ENCODE assay signal across 9 cellular contexts in the genomic region with DNA sequence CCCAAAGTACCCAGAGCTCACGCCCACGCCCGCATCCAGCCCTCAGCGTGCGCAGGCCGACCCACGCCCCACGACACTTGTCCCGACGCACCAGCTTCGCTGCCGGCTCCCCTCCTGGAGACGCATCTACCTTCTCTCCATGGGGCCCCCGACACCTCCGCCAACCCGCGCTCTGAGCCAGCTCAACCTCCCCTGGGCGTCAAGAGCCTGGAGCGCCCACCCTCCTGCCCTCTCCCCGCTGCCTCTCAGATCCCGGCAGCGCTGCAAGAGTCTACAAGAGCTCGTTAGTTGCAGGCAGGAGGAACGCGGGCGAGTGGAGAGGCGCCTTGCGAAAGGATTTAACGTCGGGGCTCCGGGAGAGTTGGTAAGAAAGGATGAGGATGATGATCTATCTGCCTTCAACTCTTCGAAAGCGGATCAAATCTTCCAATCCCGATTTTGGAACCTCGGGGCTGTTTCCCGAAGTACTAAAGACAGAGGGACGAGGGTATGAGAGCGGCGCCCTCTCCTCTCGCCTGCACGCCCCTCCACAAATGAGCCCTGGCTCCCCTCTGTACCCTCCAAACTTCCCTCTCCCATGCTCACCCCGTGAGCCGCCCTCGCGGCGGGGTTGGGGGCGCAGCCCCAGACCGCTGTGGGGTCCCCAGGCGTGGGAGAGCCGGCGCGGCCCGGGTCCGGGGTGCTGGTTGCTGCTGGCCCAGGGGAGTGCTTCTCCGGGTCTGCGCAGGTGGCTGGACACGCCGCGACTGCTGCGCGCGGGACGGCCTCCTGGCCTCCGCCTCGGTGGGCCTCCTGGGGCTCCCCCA. TPM values are rescaled to one million over a fixed set of nuclear protein-coding genes. Genes with fewer than 3 reads are reported as not detected.
A peak's percentile ranks its signal among the peaks of the same experiment; 100 is the strongest.
DNase-seq lines count a peak whose midpoint lies in the region; ATAC-seq, FAIRE-seq and TF ChIP-seq lines count a peak whose summit lies in the region.
"Had no signal": no experiment of that assay in that cellular context is flagged by ENCODE, and none has a peak within 500 bp of the region (broad histone marks: within the 10 kb centered on the region; RNA-seq: fewer than 3 reads in every experiment).

No MANE protein-coding gene starts in this region.

- peak overlapping the region; percentile 66 for H3K4me3 ChIP-seq in A549
- peak overlapping the region; percentile 56 for H3K4me3 ChIP-seq in epithelial cell of esophagus (ENCODE audit: low read length)

- no peak for TF ChIP-seq CTCF in A549 (IDR thresholded peaks at IDR 0.05)
- TF ChIP-seq CTCF in epithelial cell of esophagus (IDR thresholded peaks at IDR 0.05; ENCODE audit: insufficient read depth, low read depth, low read length, missing control alignments): no peak
- no peak for TF ChIP-seq CTCF in nephron progenitor cell (IDR thresholded peaks at IDR 0.05)

- H3K4me3 Mint-ChIP-seq in IgD-negative memory B cell (peak overlapping the region; percentile 64 to 83 (median 81)), nephron progenitor cell (peak overlapping the region; percentile 60)

- no peak for TF ChIP-seq EP300 in A549 (IDR thresholded peaks at IDR 0.05)

- no peak for TF ChIP-seq POLR2A in A549 (IDR thresholded peaks at IDR 0.05; ENCODE audit: low read length)

- H3K4me1 Mint-ChIP-seq in IgD-negative memory B cell: peaks cover 21 to 28% (median 28%) of the 10 kb centered on the region in 3 donors
- peaks cover 31% of the 10 kb centered on the region for H3K4me1 Mint-ChIP-seq in nephron progenitor cell

- H3K27ac Mint-ChIP-seq in IgD-negative memory B cell (no peak overlapping the region), nephron progenitor cell (no peak overlapping the region)

- peak overlapping the region; percentile 86 for H3K4me2 ChIP-seq in A549

- no peak for FAIRE-seq in A549 (lab: Jason Lieb, UNC)

- no peak for DNase-seq in A549 (ENCODE audit: low read depth in 1 of 2, low spot score in 1 of 2)
- no peak for DNase-seq in epithelial cell of esophagus (ENCODE audit: low read depth)
- DNase-seq in nephron progenitor cell: no peak
- DNase-seq in SK-N-DZ (ENCODE audit: low spot score): no peak
- no peak for DNase-seq in NCI-H146 treated with DMSO at 0.1 percent for 48 hours (lab: John Stamatoyannopoulos, UW; ENCODE audit: unreplicated experiment)
- no peak for DNase-seq in activated CD8-positive, alpha-beta memory T cell treated with anti-CD3 and anti-CD28 coated beads for 24 hours
- DNase-seq: GF-D8 had no signal

- H3K36me3 Mint-ChIP-seq in IgD-negative memory B cell (no peaks in the 10 kb centered on the region), nephron progenitor cell (ENCODE audit: low read depth) (no peaks in the 10 kb centered on the region)

- CTCF ChIA-PET in A549 (lab: Yijun Ruan, JAX): interaction anchor here (0.6 to 7.2 kb wide), 34 partner anchors 10 to 295 kb away, joined by 3 to 228 read pairs (median 9); partner anchors contain the start of gene YLPM1

- 92% methylated on average over 57 of the region's 65 CpGs for WGBS in A549 (ENCODE audit: missing lambda C conversion rate)

- peak overlapping the region; percentile 89 to 91; a peak in 4 of 6 replicates for H3K27ac ChIP-seq in A549

- no peak for TF ChIP-seq RAD21 in A549 (conservative IDR thresholded peaks at IDR 0.05 in 1 of 2, IDR thresholded peaks at IDR 0.05 in 1 of 2)

- H3K27me3 Mint-ChIP-seq in IgD-negative memory B cell: peaks cover 9% of the 10 kb centered on the region
- peaks cover 89% of the 10 kb centered on the region for H3K27me3 Mint-ChIP-seq in nephron progenitor cell (ENCODE audit: low read depth, poor library complexity)

- POLR2A ChIA-PET in A549 (lab: Yijun Ruan, JAX): no interaction called here

- ATAC-seq in A549 (no peak), HG02623 (IDR thresholded peaks at IDR 0.05; ENCODE audit: unreplicated experiment) (no peak)

- H3K9me3 ChIP-seq in A549: no peaks in the 10 kb centered on the region

- H3K4me1 ChIP-seq in A549: peaks cover 40% of the 10 kb centered on the region

- H3K9me3 Mint-ChIP-seq in IgD-negative memory B cell (no peaks in the 10 kb centered on the region), nephron progenitor cell (no peaks in the 10 kb centered on the region)

TF ChIP-seq in A549, 52 proteins besides CTCF, POLR2A, EP300 and RAD21:
- TF ChIP-seq CBX2 (IDR thresholded peaks at IDR 0.05; ENCODE audit: borderline replicate concordance, low read depth): no peak

RNA-seq across cellular contexts. Expression of gene LTBP2, which starts 1.0 kb away (rescaled TPM):
- polyA plus RNA-seq in A549 (2011; rRNA removed) (4.9 and 6.3 TPM in 2 replicates), A549 (2017; fragmentation: RNase III; extraction: RNeasy Plus Mini Kit Qiagen cat#74134 plus additional on column Dnase treatment) (9.9 to 17.1 TPM (median 14.4 TPM) in 3 replicates), IgD-negative memory B cell (0.03 TPM)
- polyA plus RNA-seq in A549 (2012; cell fraction: cytosol; rRNA removed): 3.3 and 5.0 TPM in 2 replicates
- 21.8 and 25.3 TPM in 2 replicates for polyA plus RNA-seq in A549 (2012; cell fraction: nucleus; rRNA removed)
- polyA minus RNA-seq in A549 (2011; rRNA and poly(A)+ RNA removed): 9.0 and 9.7 TPM in 2 replicates
- polyA plus RNA-seq in SK-N-DZ (2014; cell fraction: cytosol; rRNA removed): 0.01 TPM in 1 of 2 replicates, not detected in the other
- polyA plus RNA-seq in SK-N-DZ (2014; cell fraction: nucleus; rRNA removed): not detected in 2 replicates
